Comparison of ENCODE assay signal across 1 cellular context in the genomic region with DNA sequence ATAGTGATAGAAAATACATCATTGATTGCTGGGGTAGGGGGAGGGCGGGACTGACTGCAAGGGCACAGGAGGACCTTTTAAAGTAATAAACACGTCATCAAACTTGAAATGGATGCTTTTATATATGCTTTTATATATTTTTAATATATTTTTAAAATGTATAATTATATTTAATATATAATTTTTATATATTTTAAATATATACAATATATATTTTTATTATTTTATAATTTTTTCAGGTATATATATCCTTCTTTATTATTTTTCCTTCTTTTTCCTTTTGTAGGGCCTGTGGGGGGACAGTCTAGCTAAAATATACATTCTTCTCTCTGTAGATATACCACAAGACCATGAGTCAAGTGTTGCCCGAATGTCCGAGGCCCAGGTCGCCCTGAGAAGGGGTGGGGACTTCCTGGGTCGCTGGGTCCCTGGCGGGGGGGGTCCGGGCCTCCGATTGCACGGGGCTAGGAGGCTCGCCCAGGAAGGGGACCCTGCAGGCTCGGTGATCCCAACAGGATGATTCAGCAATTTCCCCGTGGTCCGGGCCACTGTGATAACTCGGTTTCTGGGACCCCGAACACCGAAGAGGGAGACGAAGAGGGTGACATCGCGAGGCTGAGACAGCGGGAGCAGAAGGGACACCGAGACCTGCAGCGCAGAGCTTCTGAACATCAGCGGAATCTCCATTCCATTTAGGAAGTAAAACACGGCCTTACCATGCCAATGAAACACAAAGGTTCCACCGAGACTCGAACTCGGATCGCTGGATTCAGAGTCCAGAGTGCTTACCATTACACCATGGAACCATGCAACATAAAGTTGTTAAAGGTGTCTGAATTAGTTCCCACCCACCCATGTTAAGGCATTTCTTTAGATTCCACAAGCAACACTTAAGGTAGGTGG.
A peak's percentile ranks its signal among the peaks of the same experiment; 100 is the strongest.
TF ChIP-seq lines count a peak whose summit lies in the region.

No MANE protein-coding gene starts in this region.

TF ChIP-seq in HepG2, 621 proteins besides CTCF, POLR2A, EP300 and RAD21:
- TF ChIP-seq, protein P1, sequence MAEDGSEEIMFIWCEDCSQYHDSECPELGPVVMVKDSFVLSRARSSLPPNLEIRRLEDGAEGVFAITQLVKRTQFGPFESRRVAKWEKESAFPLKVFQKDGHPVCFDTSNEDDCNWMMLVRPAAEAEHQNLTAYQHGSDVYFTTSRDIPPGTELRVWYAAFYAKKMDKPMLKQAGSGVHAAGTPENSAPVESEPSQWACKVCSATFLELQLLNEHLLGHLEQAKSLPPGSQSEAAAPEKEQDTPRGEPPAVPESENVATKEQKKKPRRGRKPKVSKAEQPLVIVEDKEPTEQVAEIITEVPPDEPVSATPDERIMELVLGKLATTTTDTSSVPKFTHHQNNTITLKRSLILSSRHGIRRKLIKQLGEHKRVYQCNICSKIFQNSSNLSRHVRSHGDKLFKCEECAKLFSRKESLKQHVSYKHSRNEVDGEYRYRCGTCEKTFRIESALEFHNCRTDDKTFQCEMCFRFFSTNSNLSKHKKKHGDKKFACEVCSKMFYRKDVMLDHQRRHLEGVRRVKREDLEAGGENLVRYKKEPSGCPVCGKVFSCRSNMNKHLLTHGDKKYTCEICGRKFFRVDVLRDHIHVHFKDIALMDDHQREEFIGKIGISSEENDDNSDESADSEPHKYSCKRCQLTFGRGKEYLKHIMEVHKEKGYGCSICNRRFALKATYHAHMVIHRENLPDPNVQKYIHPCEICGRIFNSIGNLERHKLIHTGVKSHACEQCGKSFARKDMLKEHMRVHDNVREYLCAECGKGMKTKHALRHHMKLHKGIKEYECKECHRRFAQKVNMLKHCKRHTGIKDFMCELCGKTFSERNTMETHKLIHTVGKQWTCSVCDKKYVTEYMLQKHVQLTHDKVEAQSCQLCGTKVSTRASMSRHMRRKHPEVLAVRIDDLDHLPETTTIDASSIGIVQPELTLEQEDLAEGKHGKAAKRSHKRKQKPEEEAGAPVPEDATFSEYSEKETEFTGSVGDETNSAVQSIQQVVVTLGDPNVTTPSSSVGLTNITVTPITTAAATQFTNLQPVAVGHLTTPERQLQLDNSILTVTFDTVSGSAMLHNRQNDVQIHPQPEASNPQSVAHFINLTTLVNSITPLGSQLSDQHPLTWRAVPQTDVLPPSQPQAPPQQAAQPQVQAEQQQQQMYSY (CRISPR knock-in tag; IDR thresholded peaks at IDR 0.05) = no peak
- TF ChIP-seq GABPB1 (CRISPR knock-in tag; IDR thresholded peaks at IDR 0.05) = no peak
- TF ChIP-seq, protein P2, sequence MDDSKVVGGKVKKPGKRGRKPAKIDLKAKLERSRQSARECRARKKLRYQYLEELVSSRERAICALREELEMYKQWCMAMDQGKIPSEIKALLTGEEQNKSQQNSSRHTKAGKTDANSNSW (CRISPR knock-in tag; IDR thresholded peaks at IDR 0.05; ENCODE audit: borderline replicate concordance) = no peak
- TF ChIP-seq ZFYVE20 (CRISPR knock-in tag; IDR thresholded peaks at IDR 0.05; ENCODE audit: borderline replicate concordance, low read depth) = no peak
- TF ChIP-seq, protein P3, sequence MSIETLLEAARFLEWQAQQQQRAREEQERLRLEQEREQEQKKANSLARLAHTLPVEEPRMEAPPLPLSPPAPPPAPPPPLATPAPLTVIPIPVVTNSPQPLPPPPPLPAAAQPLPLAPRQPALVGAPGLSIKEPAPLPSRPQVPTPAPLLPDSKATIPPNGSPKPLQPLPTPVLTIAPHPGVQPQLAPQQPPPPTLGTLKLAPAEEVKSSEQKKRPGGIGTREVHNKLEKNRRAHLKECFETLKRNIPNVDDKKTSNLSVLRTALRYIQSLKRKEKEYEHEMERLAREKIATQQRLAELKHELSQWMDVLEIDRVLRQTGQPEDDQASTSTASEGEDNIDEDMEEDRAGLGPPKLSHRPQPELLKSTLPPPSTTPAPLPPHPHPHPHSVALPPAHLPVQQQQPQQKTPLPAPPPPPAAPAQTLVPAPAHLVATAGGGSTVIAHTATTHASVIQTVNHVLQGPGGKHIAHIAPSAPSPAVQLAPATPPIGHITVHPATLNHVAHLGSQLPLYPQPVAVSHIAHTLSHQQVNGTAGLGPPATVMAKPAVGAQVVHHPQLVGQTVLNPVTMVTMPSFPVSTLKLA (IDR thresholded peaks at IDR 0.05) = no peak
- TF ChIP-seq SP2 (CRISPR knock-in tag; IDR thresholded peaks at IDR 0.05) = no peak
- TF ChIP-seq NFE2L2 (IDR thresholded peaks at IDR 0.05; ENCODE audit: low read length) = peak; percentile 74
- TF ChIP-seq SCMH1 (CRISPR knock-in tag; IDR thresholded peaks at IDR 0.05; ENCODE audit: borderline replicate concordance) = no peak
- TF ChIP-seq, protein P4, sequence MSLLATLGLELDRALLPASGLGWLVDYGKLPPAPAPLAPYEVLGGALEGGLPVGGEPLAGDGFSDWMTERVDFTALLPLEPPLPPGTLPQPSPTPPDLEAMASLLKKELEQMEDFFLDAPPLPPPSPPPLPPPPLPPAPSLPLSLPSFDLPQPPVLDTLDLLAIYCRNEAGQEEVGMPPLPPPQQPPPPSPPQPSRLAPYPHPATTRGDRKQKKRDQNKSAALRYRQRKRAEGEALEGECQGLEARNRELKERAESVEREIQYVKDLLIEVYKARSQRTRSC (CRISPR knock-in tag; IDR thresholded peaks at IDR 0.05; ENCODE audit: low read depth) = no peak
- TF ChIP-seq, protein P5, sequence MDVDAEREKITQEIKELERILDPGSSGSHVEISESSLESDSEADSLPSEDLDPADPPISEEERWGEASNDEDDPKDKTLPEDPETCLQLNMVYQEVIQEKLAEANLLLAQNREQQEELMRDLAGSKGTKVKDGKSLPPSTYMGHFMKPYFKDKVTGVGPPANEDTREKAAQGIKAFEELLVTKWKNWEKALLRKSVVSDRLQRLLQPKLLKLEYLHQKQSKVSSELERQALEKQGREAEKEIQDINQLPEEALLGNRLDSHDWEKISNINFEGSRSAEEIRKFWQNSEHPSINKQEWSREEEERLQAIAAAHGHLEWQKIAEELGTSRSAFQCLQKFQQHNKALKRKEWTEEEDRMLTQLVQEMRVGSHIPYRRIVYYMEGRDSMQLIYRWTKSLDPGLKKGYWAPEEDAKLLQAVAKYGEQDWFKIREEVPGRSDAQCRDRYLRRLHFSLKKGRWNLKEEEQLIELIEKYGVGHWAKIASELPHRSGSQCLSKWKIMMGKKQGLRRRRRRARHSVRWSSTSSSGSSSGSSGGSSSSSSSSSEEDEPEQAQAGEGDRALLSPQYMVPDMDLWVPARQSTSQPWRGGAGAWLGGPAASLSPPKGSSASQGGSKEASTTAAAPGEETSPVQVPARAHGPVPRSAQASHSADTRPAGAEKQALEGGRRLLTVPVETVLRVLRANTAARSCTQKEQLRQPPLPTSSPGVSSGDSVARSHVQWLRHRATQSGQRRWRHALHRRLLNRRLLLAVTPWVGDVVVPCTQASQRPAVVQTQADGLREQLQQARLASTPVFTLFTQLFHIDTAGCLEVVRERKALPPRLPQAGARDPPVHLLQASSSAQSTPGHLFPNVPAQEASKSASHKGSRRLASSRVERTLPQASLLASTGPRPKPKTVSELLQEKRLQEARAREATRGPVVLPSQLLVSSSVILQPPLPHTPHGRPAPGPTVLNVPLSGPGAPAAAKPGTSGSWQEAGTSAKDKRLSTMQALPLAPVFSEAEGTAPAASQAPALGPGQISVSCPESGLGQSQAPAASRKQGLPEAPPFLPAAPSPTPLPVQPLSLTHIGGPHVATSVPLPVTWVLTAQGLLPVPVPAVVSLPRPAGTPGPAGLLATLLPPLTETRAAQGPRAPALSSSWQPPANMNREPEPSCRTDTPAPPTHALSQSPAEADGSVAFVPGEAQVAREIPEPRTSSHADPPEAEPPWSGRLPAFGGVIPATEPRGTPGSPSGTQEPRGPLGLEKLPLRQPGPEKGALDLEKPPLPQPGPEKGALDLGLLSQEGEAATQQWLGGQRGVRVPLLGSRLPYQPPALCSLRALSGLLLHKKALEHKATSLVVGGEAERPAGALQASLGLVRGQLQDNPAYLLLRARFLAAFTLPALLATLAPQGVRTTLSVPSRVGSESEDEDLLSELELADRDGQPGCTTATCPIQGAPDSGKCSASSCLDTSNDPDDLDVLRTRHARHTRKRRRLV (CRISPR knock-in tag; IDR thresholded peaks at IDR 0.05) = no peak
- TF ChIP-seq KLF13 (CRISPR knock-in tag; IDR thresholded peaks at IDR 0.05) = no peak
- TF ChIP-seq MAFK (conservative IDR thresholded peaks at IDR 0.05 in 1 of 2, IDR thresholded peaks at IDR 0.05 in 1 of 2; ENCODE audit: low read length in 2 of 2) = peak; percentile 27 to 50; a peak in 3 of 4 replicates
- TF ChIP-seq ZSCAN9 (CRISPR knock-in tag; IDR thresholded peaks at IDR 0.05; ENCODE audit: borderline replicate concordance) = no peak
- TF ChIP-seq, protein P6, sequence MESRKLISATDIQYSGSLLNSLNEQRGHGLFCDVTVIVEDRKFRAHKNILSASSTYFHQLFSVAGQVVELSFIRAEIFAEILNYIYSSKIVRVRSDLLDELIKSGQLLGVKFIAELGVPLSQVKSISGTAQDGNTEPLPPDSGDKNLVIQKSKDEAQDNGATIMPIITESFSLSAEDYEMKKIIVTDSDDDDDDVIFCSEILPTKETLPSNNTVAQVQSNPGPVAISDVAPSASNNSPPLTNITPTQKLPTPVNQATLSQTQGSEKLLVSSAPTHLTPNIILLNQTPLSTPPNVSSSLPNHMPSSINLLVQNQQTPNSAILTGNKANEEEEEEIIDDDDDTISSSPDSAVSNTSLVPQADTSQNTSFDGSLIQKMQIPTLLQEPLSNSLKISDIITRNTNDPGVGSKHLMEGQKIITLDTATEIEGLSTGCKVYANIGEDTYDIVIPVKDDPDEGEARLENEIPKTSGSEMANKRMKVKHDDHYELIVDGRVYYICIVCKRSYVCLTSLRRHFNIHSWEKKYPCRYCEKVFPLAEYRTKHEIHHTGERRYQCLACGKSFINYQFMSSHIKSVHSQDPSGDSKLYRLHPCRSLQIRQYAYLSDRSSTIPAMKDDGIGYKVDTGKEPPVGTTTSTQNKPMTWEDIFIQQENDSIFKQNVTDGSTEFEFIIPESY (CRISPR knock-in tag; IDR thresholded peaks at IDR 0.05) = peak; percentile 31; the same call in 1 of the 2 replicates
